ENCODE assay signal across 32 cellular contexts in the genomic region with DNA sequence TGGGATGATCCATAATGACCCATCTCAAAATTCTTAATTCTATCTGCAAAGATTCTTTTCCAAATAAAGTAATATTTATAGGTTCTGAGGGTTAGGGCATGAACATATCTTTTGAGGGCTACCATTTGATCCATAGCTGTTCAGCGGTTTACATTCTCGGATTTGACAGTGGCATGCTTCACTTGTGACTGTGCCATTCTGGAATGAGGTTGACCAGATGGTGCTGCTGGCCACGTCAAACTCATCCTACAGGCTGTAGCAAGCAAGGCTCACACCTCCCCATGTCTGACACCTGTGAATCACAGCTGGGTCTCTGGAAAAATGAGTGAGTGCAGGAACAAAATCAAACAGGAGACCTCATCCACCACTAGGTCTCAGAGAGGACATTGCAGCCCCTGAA.
"Had no signal": no experiment of that assay in that cellular context is flagged by ENCODE, and none has a peak within 500 bp of the region (broad histone marks: within the 10 kb centered on the region; RNA-seq: fewer than 3 reads in every experiment).

No MANE protein-coding gene starts in this region.

- DNase-seq: activated B cell treated with CpG ODN at 0.5 μM for 24 hours; activated CD4-positive, alpha-beta T cell treated with anti-CD3 and anti-CD28 coated beads for 48 hours; activated CD4-positive, alpha-beta T cell treated with anti-CD3 and anti-CD28 coated beads, Interleukin-2, amount 50 U/mL, for 1 hour; activated CD4-positive, alpha-beta T cell treated with anti-CD3 and anti-CD28 coated beads, Interleukin-2, amount 50 U/mL, for 48 hours; activated CD8-positive, alpha-beta memory T cell treated with anti-CD3 and anti-CD28 coated beads for 24 hours; activated CD8-positive, alpha-beta T cell treated with anti-CD3 and anti-CD28 coated beads for 36 hours; activated effector memory CD4-positive, alpha-beta T cell treated with Interleukin-2 at 50 U/mL for 16 hours; activated gamma-delta T cell treated with Interleukin-2 at 50 U/mL for 16 hours; activated naive CD4-positive, alpha-beta T cell treated with anti-CD3 and anti-CD28 coated beads, Interleukin-2, amount 50 U/mL, for 16 hours; activated naive CD4-positive, alpha-beta T cell treated with Interleukin-2 at 50 U/mL for 16 hours; activated T-cell treated with anti-CD3 and anti-CD28 coated beads, Interleukin-2, amount 50 U/mL, for 4 hours; adrenal gland; amygdala; central memory CD4-positive, alpha-beta T cell; cerebellar nuclear complex; cortex of kidney; dermis blood vessel endothelial cell; effector CD8-positive, alpha-beta T cell; foreskin fibroblast; T-helper 1 cell; T-helper 17 cell; T1000; WERI-Rb-1 had no signal

- H3K9me3 ChIP-seq: adrenal gland had no signal

- H3K27ac Mint-ChIP-seq: activated B cell treated with CpG ODN at 0.5 μM for 24 hours; activated CD8-positive, alpha-beta T cell treated with anti-CD3 and anti-CD28 coated beads for 36 hours; activated naive CD8-positive, alpha-beta T cell; activated T-helper 17 cell treated with anti-CD3 and anti-CD28 coated beads, Interleukin-2, amount 50 U/mL, for 72 hours; brain; T-helper 17 cell; T-helper 2 cell treated with Interferon-gamma antibody and Interleukin-4, amounts not matched to agents 5 μg/mL and 100 μg/mL, for 36 hours had no signal

- H3K4me3 ChIP-seq: adrenal gland, ascending aorta, breast epithelium, cardiac muscle cell had no signal

- H3K27me3 Mint-ChIP-seq: activated B cell treated with CpG ODN at 0.5 μM for 24 hours; activated CD8-positive, alpha-beta T cell treated with anti-CD3 and anti-CD28 coated beads for 36 hours; activated naive CD8-positive, alpha-beta T cell; activated T-helper 17 cell treated with anti-CD3 and anti-CD28 coated beads, Interleukin-2, amount 50 U/mL, for 72 hours; brain; T-helper 17 cell had no signal

- H3K36me3 ChIP-seq: adrenal gland, breast epithelium, cardiac muscle cell had no signal

- H3K27ac ChIP-seq: adrenal gland, ascending aorta, breast epithelium, cardiac muscle cell, WERI-Rb-1 had no signal

- H3K4me3 Mint-ChIP-seq: activated B cell treated with CpG ODN at 0.5 μM for 24 hours; activated CD8-positive, alpha-beta T cell treated with anti-CD3 and anti-CD28 coated beads for 36 hours; activated naive CD8-positive, alpha-beta T cell; activated T-cell treated with anti-CD3 and anti-CD28 coated beads, Interleukin-2, amount 50 U/mL, for 4 hours; activated T-helper 17 cell treated with anti-CD3 and anti-CD28 coated beads, Interleukin-2, amount 50 U/mL, for 72 hours; brain; T-helper 17 cell; T-helper 2 cell treated with Interferon-gamma antibody and Interleukin-4, amounts not matched to agents 5 μg/mL and 100 μg/mL, for 36 hours had no signal

- H3K4me1 Mint-ChIP-seq: activated B cell treated with CpG ODN at 0.5 μM for 24 hours, brain, T-helper 17 cell had no signal

- H3K4me1 ChIP-seq: adrenal gland, ascending aorta, breast epithelium had no signal

- ATAC-seq: activated CD4-positive, CD25-positive, alpha-beta regulatory T cell treated with anti-CD3 and anti-CD28 coated beads, Interleukin-2, amount 50 U/mL, for 24 hours; activated CD8-positive, alpha-beta T cell treated with anti-CD3 and anti-CD28 coated beads for 36 hours; activated T-cell treated with anti-CD3 and anti-CD28 coated beads, Interleukin-2, amount 50 U/mL, for 4 hours; activated T-helper 17 cell treated with anti-CD3 and anti-CD28 coated beads, Interleukin-2, amount 50 U/mL, for 72 hours; esophagus mucosa; T-helper 17 cell had no signal

- H3K27me3 ChIP-seq: adrenal gland, ascending aorta, breast epithelium, cardiac muscle cell had no signal
